Comparison of ENCODE assay signal across 18 cellular contexts in genomic region chr6:71745525-71745924, GRCh38.
A peak's percentile ranks its signal among the peaks of the same experiment; 100 is the strongest.
DNase-seq lines count a peak whose midpoint lies in the region; ATAC-seq and TF ChIP-seq lines count a peak whose summit lies in the region.
"Had no signal": no experiment of that assay in that cellular context is flagged by ENCODE, and none has a peak within 500 bp of the region (broad histone marks: within the 10 kb centered on the region; RNA-seq: fewer than 3 reads in every experiment).

No MANE protein-coding gene starts in this region.

- peak; percentile 99 for ATAC-seq in GM19351 (IDR thresholded peaks at IDR 0.05; ENCODE audit: unreplicated experiment)
- ATAC-seq in HG03025 (IDR thresholded peaks at IDR 0.05; ENCODE audit: low FRiP score, unreplicated experiment), result peak; percentile 87
- no peak for ATAC-seq in left colon
- ATAC-seq: activated CD8-positive, alpha-beta memory T cell treated with anti-CD3 and anti-CD28 coated beads, Interleukin-2, amount 10 ng/mL, durations not matched to agents 7 days and 5 days; naive thymus-derived CD4-positive, alpha-beta T cell; T-cell had no signal

- H3K4me3 Mint-ChIP-seq in progenitor cell of endocrine pancreas (ENCODE audit: low read depth), result no peak overlapping the region
- H3K4me3 Mint-ChIP-seq: activated CD8-positive, alpha-beta memory T cell treated with anti-CD3 and anti-CD28 coated beads, Interleukin-2, amount 10 ng/mL, durations not matched to agents 7 days and 5 days; CD8-positive, alpha-beta memory T cell; naive thymus-derived CD4-positive, alpha-beta T cell; stimulated activated naive CD8-positive, alpha-beta T cell treated with anti-CD3 and anti-CD28 coated beads, Interleukin-15, Interleukin-2, amounts not matched to agents 100 ng/mL and 50 ng/mL, for 24 hours; T-cell had no signal

- no peaks in the 10 kb centered on the region for H3K4me1 Mint-ChIP-seq in progenitor cell of endocrine pancreas (ENCODE audit: low read depth)
- H3K4me1 Mint-ChIP-seq: activated CD8-positive, alpha-beta memory T cell treated with anti-CD3 and anti-CD28 coated beads, Interleukin-2, amount 10 ng/mL, durations not matched to agents 7 days and 5 days; CD8-positive, alpha-beta memory T cell; T-cell had no signal

- intact Hi-C loops in left colon (cut with DNase I, micrococcal nuclease), result no loop called here

- no peak overlapping the region for H3K27ac Mint-ChIP-seq in progenitor cell of endocrine pancreas
- H3K27ac Mint-ChIP-seq: activated CD8-positive, alpha-beta memory T cell treated with anti-CD3 and anti-CD28 coated beads, Interleukin-2, amount 10 ng/mL, durations not matched to agents 7 days and 5 days; CD8-positive, alpha-beta memory T cell; naive thymus-derived CD4-positive, alpha-beta T cell; stimulated activated naive CD8-positive, alpha-beta T cell treated with anti-CD3 and anti-CD28 coated beads, Interleukin-15, Interleukin-2, amounts not matched to agents 100 ng/mL and 50 ng/mL, for 24 hours; T-cell had no signal

- H3K9me3 Mint-ChIP-seq in progenitor cell of endocrine pancreas (ENCODE audit: low read depth), result no peaks in the 10 kb centered on the region
- H3K9me3 Mint-ChIP-seq: CD8-positive, alpha-beta memory T cell; stimulated activated naive CD8-positive, alpha-beta T cell treated with anti-CD3 and anti-CD28 coated beads, Interleukin-15, Interleukin-2, amounts not matched to agents 100 ng/mL and 50 ng/mL, for 24 hours had no signal

- H3K36me3 Mint-ChIP-seq in progenitor cell of endocrine pancreas (ENCODE audit: insufficient read depth), result no peaks in the 10 kb centered on the region
- H3K36me3 Mint-ChIP-seq: activated CD8-positive, alpha-beta memory T cell treated with anti-CD3 and anti-CD28 coated beads, Interleukin-2, amount 10 ng/mL, durations not matched to agents 7 days and 5 days; CD8-positive, alpha-beta memory T cell; naive thymus-derived CD4-positive, alpha-beta T cell; T-cell had no signal

- no peak for TF ChIP-seq CTCF in progenitor cell of endocrine pancreas (IDR thresholded peaks at IDR 0.05; ENCODE audit: unreplicated experiment)

- peak; percentile 8 for DNase-seq in Daoy (ENCODE audit: low read depth)
- peak; percentile 41 for DNase-seq in OCI-M1 (lab: John Stamatoyannopoulos, UW)
- no peak for DNase-seq in NCI-H82 (lab: John Stamatoyannopoulos, UW)
- DNase-seq in progenitor cell of endocrine pancreas (ENCODE audit: low spot score, unreplicated experiment), result no peak
- no peak for DNase-seq in NCI-H1092 treated with DMSO at 0.1 percent for 48 hours (lab: John Stamatoyannopoulos, UW)
- no peak for DNase-seq in left colon
- DNase-seq: activated CD8-positive, alpha-beta memory T cell treated with anti-CD3 and anti-CD28 coated beads, Interleukin-2, amount 10 ng/mL, durations not matched to agents 7 days and 5 days; activated gamma-delta T cell; anterior cingulate cortex; CD8-positive, alpha-beta memory T cell; foreskin melanocyte; Kasumi-1; naive thymus-derived CD4-positive, alpha-beta T cell; NCI-H526 treated with DMSO at 0.1 percent for 48 hours; T-cell had no signal

- no peaks in the 10 kb centered on the region for H3K27me3 Mint-ChIP-seq in progenitor cell of endocrine pancreas
- H3K27me3 Mint-ChIP-seq: activated CD8-positive, alpha-beta memory T cell treated with anti-CD3 and anti-CD28 coated beads, Interleukin-2, amount 10 ng/mL, durations not matched to agents 7 days and 5 days; naive thymus-derived CD4-positive, alpha-beta T cell; stimulated activated naive CD8-positive, alpha-beta T cell treated with anti-CD3 and anti-CD28 coated beads, Interleukin-15, Interleukin-2, amounts not matched to agents 100 ng/mL and 50 ng/mL, for 24 hours; T-cell had no signal

Comparison
In these comparisons a context has a peak if more than half of its experiments do, and no peak if none do; other contexts are left out.
1. DNase-seq: peak in Daoy (single experiment) and OCI-M1 (single experiment); none in NCI-H82 (single experiment), progenitor cell of endocrine pancreas (single experiment), NCI-H1092 treated with DMSO at 0.1 percent for 48 hours (single experiment) and left colon (0 of 2).